ENCODE assay signal across 14 cellular contexts in the genomic region with DNA sequence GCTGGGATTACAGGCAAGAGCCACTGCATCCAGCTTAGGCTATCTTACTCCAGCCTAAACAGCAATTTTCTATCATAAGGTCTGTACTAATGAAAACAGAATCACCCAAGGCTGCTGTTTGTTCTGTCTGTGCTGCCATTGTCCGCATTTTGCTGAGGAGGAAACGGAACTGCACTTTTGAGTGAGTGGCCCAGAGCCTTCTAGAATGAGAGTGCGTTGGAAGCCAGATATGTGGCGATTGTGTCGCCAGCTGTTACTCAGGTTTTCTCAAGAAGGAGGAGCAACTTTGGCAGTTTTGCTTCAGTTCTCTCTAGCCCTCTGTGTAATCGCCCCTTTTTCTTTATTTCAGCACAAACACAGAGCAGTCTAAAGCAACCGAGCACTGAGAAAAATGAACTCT. TPM values are rescaled to one million over a fixed set of nuclear protein-coding genes. Genes with fewer than 3 reads are reported as not detected.
A peak's percentile ranks its signal among the peaks of the same experiment; 100 is the strongest.
DNase-seq lines count a peak whose midpoint lies in the region; ATAC-seq lines count a peak whose summit lies in the region.
"Had no signal": no experiment of that assay in that cellular context is flagged by ENCODE, and none has a peak within 500 bp of the region (broad histone marks: within the 10 kb centered on the region; RNA-seq: fewer than 3 reads in every experiment).

No MANE protein-coding gene starts in this region.

- CTCF ChIA-PET in CD4-positive, alpha-beta memory T cell (lab: Charles Lee; ENCODE audit: partially characterized antibody): interaction anchor here (1.9 to 4.7 kb wide), 3 partner anchors 8 to 119 kb away, joined by 8 to 19 read pairs (median 15); no protein-coding TSS in a partner anchor
- CTCF ChIA-PET in activated CD4-positive, alpha-beta memory T cell treated with anti-CD3 and anti-CD28 coated beads for 36 hours (lab: Charles Lee): interaction anchor here (1.0 to 5.1 kb wide), 4 partner anchors 7 to 197 kb away, joined by 3 to 38 read pairs (median 6); no protein-coding TSS in a partner anchor

- peak overlapping the region; percentile 11 for H2BK5ac ChIP-seq in mesendoderm (ENCODE audit: low read length)

- H4K5ac ChIP-seq in mesendoderm (ENCODE audit: low read length): peak overlapping the region; percentile 5

- no peak overlapping the region for H4K8ac ChIP-seq in mesendoderm (ENCODE audit: low read depth, low read length)

- ATAC-seq in HG02885 (IDR thresholded peaks at IDR 0.05; ENCODE audit: poor library complexity, unreplicated experiment): no peak
- no peak for ATAC-seq in GM21529 (IDR thresholded peaks at IDR 0.05; ENCODE audit: unreplicated experiment)
- ATAC-seq: Right ventricle myocardium inferior had no signal

- H3K27ac Mint-ChIP-seq in activated CD4-positive, alpha-beta T cell treated with anti-CD3 and anti-CD28 coated beads, Interleukin-2, amount 10 ng/mL, durations not matched to agents 24 days and 14 days: no peak overlapping the region
- peak overlapping the region in 5 of 7 donors; percentile 26 to 97 (median 85) for H3K27ac Mint-ChIP-seq in CD4-positive, alpha-beta memory T cell
- peak overlapping the region; percentile 96 for H3K27ac Mint-ChIP-seq in activated CD4-positive, alpha-beta memory T cell treated with anti-CD3 and anti-CD28 coated beads for 36 hours

- H3K27ac ChIP-seq in CD4-positive, alpha-beta memory T cell (ENCODE audit: low read depth, low read length): peak overlapping the region; percentile 6
- no peak overlapping the region for H3K27ac ChIP-seq in mesendoderm (ENCODE audit: low read depth, low read length)
- H3K27ac ChIP-seq: C4-2B, GM23248 had no signal

- H3K4me3 ChIP-seq in CD4-positive, alpha-beta memory T cell (ENCODE audit: low read length in 2 of 2): no peak overlapping the region
- no peak overlapping the region for H3K4me3 ChIP-seq in mesendoderm (ENCODE audit: low read length)
- H3K4me3 ChIP-seq: GM23248 had no signal

- H3K4ac ChIP-seq in mesendoderm (ENCODE audit: low read depth, low read length): no peak overlapping the region

- peaks cover 76% of the 10 kb centered on the region for H3K4me1 ChIP-seq in CD4-positive, alpha-beta memory T cell (ENCODE audit: insufficient read depth, low read length)
- H3K4me1 ChIP-seq in mesendoderm (ENCODE audit: control insufficient read depth, low read depth, low read length): peaks cover 7% of the 10 kb centered on the region

- POLR2A ChIA-PET in CD4-positive, alpha-beta memory T cell (lab: Charles Lee; ENCODE audit: partially characterized antibody): interaction anchor here (1.1 to 9.2 kb wide), 10 partner anchors 7 to 111 kb away, joined by 3 to 151 read pairs (median 14); partner anchors contain the start of gene PRDM1
- POLR2A ChIA-PET in activated CD4-positive, alpha-beta memory T cell treated with anti-CD3 and anti-CD28 coated beads for 36 hours (lab: Charles Lee): interaction anchor here (0.6 to 8.7 kb wide), 15 partner anchors 9 to 420 kb away, joined by 3 to 236 read pairs (median 6); partner anchors contain the start of gene PRDM1

- no peaks in the 10 kb centered on the region for H3K27me3 ChIP-seq in CD4-positive, alpha-beta memory T cell (ENCODE audit: insufficient read depth, low read length)
- no peaks in the 10 kb centered on the region for H3K27me3 ChIP-seq in mesendoderm (ENCODE audit: insufficient read depth, low read length, poor library complexity)

- H3K56ac ChIP-seq in mesendoderm (ENCODE audit: low read length): no peak overlapping the region

- H3K36me3 ChIP-seq in CD4-positive, alpha-beta memory T cell (ENCODE audit: insufficient read depth, low read length): peaks cover 31% of the 10 kb centered on the region
- H3K36me3 ChIP-seq in mesendoderm (ENCODE audit: control insufficient read depth, insufficient read depth, low read length): peaks cover 4% of the 10 kb centered on the region

- DNase-seq in activated CD4-positive, alpha-beta T cell treated with anti-CD3 and anti-CD28 coated beads, Interleukin-2, amount 10 ng/mL, durations not matched to agents 24 days and 14 days: no peak
- DNase-seq in activated CD4-positive, alpha-beta T cell treated with anti-CD3 and anti-CD28 coated beads for 48 hours: no peak
- no peak for DNase-seq in CD4-positive, alpha-beta memory T cell
- DNase-seq in activated CD4-positive, alpha-beta memory T cell treated with anti-CD3 and anti-CD28 coated beads for 36 hours: no peak
- DNase-seq in mesendoderm (no peak), D341Med (ENCODE audit: low spot score) (no peak)
- DNase-seq: DND-41, GDM1, GM23248, NCI-H69 had no signal

- no peak overlapping the region for H3K4me2 ChIP-seq in mesendoderm (ENCODE audit: low read length)

- H2BK120ac ChIP-seq in mesendoderm (ENCODE audit: low read depth, low read length): no peak overlapping the region

- intact Hi-C loops in activated CD4-positive, alpha-beta T cell treated with anti-CD3 and anti-CD28 coated beads, Interleukin-2, amount 10 ng/mL, durations not matched to agents 24 days and 14 days (cut with micrococcal nuclease): no loop called here
- intact Hi-C loops in CD4-positive, alpha-beta memory T cell (cut with micrococcal nuclease): no loop called here
- intact Hi-C loops in activated CD4-positive, alpha-beta memory T cell treated with anti-CD3 and anti-CD28 coated beads for 36 hours (cut with micrococcal nuclease): loop anchor here (5.0 kb wide), 1 partner anchor 178 kb away; no protein-coding TSS in a partner anchor

- H3K27me3 Mint-ChIP-seq in activated CD4-positive, alpha-beta T cell treated with anti-CD3 and anti-CD28 coated beads, Interleukin-2, amount 10 ng/mL, durations not matched to agents 24 days and 14 days: no peaks in the 10 kb centered on the region
- no peaks in the 10 kb centered on the region for H3K27me3 Mint-ChIP-seq in CD4-positive, alpha-beta memory T cell
- peaks cover under 1% of the 10 kb centered on the region for H3K27me3 Mint-ChIP-seq in activated CD4-positive, alpha-beta memory T cell treated with anti-CD3 and anti-CD28 coated beads for 36 hours

- H3K4me1 Mint-ChIP-seq in activated CD4-positive, alpha-beta T cell treated with anti-CD3 and anti-CD28 coated beads, Interleukin-2, amount 10 ng/mL, durations not matched to agents 24 days and 14 days: peaks cover 64% of the 10 kb centered on the region
- H3K4me1 Mint-ChIP-seq in CD4-positive, alpha-beta memory T cell: peaks cover 53 to 93% (median 67%) of the 10 kb centered on the region in 4 donors
- peaks cover 75% of the 10 kb centered on the region for H3K4me1 Mint-ChIP-seq in activated CD4-positive, alpha-beta memory T cell treated with anti-CD3 and anti-CD28 coated beads for 36 hours (ENCODE audit: low read depth)

- H3K79me1 ChIP-seq in mesendoderm (ENCODE audit: low read length): no peaks in the 10 kb centered on the region

- H3K79me2 ChIP-seq in mesendoderm (ENCODE audit: control insufficient read depth, insufficient read depth, low read length): no peaks in the 10 kb centered on the region

- no peak overlapping the region for H3K9ac ChIP-seq in mesendoderm (ENCODE audit: low read length)
- H3K9ac ChIP-seq: GM23248 had no signal

- no CpG with 5 or more reads among the region's 7 CpGs for WGBS in mesendoderm (ENCODE audit: extremely low coverage, insufficient coverage, low lambda C conversion rate)

- no peaks in the 10 kb centered on the region for H3K9me3 ChIP-seq in CD4-positive, alpha-beta memory T cell (ENCODE audit: control insufficient read depth in 1 of 2, low read length in 2 of 2)

- H3K36me3 Mint-ChIP-seq in activated CD4-positive, alpha-beta T cell treated with anti-CD3 and anti-CD28 coated beads, Interleukin-2, amount 10 ng/mL, durations not matched to agents 24 days and 14 days (ENCODE audit: low read depth): peaks cover 87% of the 10 kb centered on the region
- peaks cover 87 to 90% of the 10 kb centered on the region in 2 donors for H3K36me3 Mint-ChIP-seq in CD4-positive, alpha-beta memory T cell
- H3K36me3 Mint-ChIP-seq in activated CD4-positive, alpha-beta memory T cell treated with anti-CD3 and anti-CD28 coated beads for 36 hours: peaks cover 92% of the 10 kb centered on the region

- H3K23ac ChIP-seq in mesendoderm (ENCODE audit: low read length): no peak overlapping the region

- no peak overlapping the region for H2AK5ac ChIP-seq in mesendoderm (ENCODE audit: low read length)

- H3K18ac ChIP-seq in mesendoderm (ENCODE audit: low read length): no peak overlapping the region

- peak overlapping the region; percentile 20 for H3K4me3 Mint-ChIP-seq in activated CD4-positive, alpha-beta T cell treated with anti-CD3 and anti-CD28 coated beads, Interleukin-2, amount 10 ng/mL, durations not matched to agents 24 days and 14 days
- H3K4me3 Mint-ChIP-seq in CD4-positive, alpha-beta memory T cell: peak overlapping the region in 7 of 8 donors; percentile 74 to 99 (median 97)
- peak overlapping the region; percentile 27 for H3K4me3 Mint-ChIP-seq in activated CD4-positive, alpha-beta memory T cell treated with anti-CD3 and anti-CD28 coated beads for 36 hours

- H2BK15ac ChIP-seq in mesendoderm (replicated peaks; ENCODE audit: low read depth): no peak overlapping the region

- H3K9me3 Mint-ChIP-seq in activated CD4-positive, alpha-beta T cell treated with anti-CD3 and anti-CD28 coated beads, Interleukin-2, amount 10 ng/mL, durations not matched to agents 24 days and 14 days: no peaks in the 10 kb centered on the region
- H3K9me3 Mint-ChIP-seq in CD4-positive, alpha-beta memory T cell: peaks cover 0 to 4% (median 0%) of the 10 kb centered on the region in 8 donors
- H3K9me3 Mint-ChIP-seq in activated CD4-positive, alpha-beta memory T cell treated with anti-CD3 and anti-CD28 coated beads for 36 hours: no peaks in the 10 kb centered on the region

RNA-seq across cellular contexts. Expression of gene PRDM1, which starts 18.3 kb away (rescaled TPM):
- total RNA-seq in activated CD4-positive, alpha-beta T cell treated with anti-CD3 and anti-CD28 coated beads, Interleukin-2, amount 10 ng/mL, durations not matched to agents 24 days and 14 days: 35.9 and 37.4 TPM in 2 replicates
- total RNA-seq in CD4-positive, alpha-beta memory T cell: 10 to 100 TPM; 33.4 to 34.0 TPM
- polyA plus RNA-seq in CD4-positive, alpha-beta memory T cell: 10 to 100 TPM; 45.4 to 97.0 TPM
- total RNA-seq in activated CD4-positive, alpha-beta memory T cell treated with anti-CD3 and anti-CD28 coated beads for 36 hours: 10 to 100 TPM; 70.9 to 78.9 TPM
- 3.7 TPM for polyA plus RNA-seq in mesendoderm (2013, experiment 1 of 2)
- polyA plus RNA-seq in mesendoderm (2013, experiment 2 of 2): 3.5 TPM

Comparison
In these comparisons a context has a peak if more than half of its experiments do, and no peak if none do; other contexts are left out.
1. H3K4me3 Mint-ChIP-seq: peak in every context shown above with its lines; median percentile 97 in CD4-positive, alpha-beta memory T cell; 27 in activated CD4-positive, alpha-beta memory T cell treated with anti-CD3 and anti-CD28 coated beads for 36 hours; 20 in activated CD4-positive, alpha-beta T cell treated with anti-CD3 and anti-CD28 coated beads, Interleukin-2, amount 10 ng/mL, durations not matched to agents 24 days and 14 days.